ENCODE assay signal across 8 cellular contexts in the genomic region with DNA sequence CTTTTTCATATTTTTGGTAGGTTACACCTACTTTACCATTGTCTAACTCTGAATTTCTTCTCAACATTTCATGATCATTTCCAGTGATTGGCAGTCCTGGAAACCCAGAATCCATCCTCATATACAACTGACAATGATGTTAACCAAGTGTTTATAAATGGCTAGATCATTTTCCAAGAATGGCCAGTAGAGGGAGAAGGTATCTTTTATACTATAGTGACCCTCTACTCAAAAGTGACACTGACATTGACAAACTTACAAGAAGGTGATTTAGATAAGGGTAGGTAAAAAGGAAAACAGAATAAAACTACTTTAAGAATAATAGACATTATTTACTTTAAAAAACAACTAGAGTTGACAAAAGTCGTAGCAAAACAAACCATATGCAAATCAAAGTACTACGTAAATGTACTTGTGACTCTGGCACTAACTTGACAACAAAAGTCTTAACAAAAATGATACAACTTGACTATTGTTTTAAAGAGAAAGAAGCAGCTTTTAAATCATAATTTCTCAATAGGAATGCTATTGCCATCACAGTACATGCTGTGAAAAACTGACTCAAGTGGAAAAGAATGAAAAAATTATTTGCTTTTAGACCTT.
DNase-seq lines count a peak whose midpoint lies in the region; ATAC-seq and TF ChIP-seq lines count a peak whose summit lies in the region.

No MANE protein-coding gene starts in this region.

- H3K4me3 ChIP-seq in DND-41 (ENCODE audit: low read depth in 1 of 2, low read length in 2 of 2) (no peak overlapping the region), liver (ENCODE audit: low read depth in 1 of 3, low read length in 3 of 3) (no peak overlapping the region)

- TF ChIP-seq CTCF in DND-41 (IDR thresholded peaks at IDR 0.05; ENCODE audit: borderline replicate concordance, extremely low read depth, low read length, poor library complexity, severe bottlenecking) (peak; percentile 64), VCaP (conservative IDR thresholded peaks at IDR 0.05) (peak; percentile 73), liver (IDR thresholded peaks at IDR 0.05; ENCODE audit: low read depth, low read length, missing input control) (peak; percentile 42)

- no peaks in the 10 kb centered on the region for H3K27me3 ChIP-seq in DND-41 (ENCODE audit: insufficient read depth, low read length, poor library complexity)
- no peaks in the 10 kb centered on the region for H3K27me3 ChIP-seq in liver (ENCODE audit: control insufficient read depth in 4 of 4, insufficient read depth in 4 of 4, low read length in 3 of 4)

- no peaks in the 10 kb centered on the region for H4K20me1 ChIP-seq in DND-41 (ENCODE audit: insufficient read depth, low read length)

- H3K4me2 ChIP-seq in DND-41 (ENCODE audit: insufficient read depth, low read length): no peak overlapping the region

- in situ Hi-C loops in G401 (cut with HindIII; ENCODE audit: low sequenced_read_pairs): no loop called here

- H3K36me3 ChIP-seq in DND-41 (ENCODE audit: insufficient read depth, low read length) (no peaks in the 10 kb centered on the region), liver (ENCODE audit: control insufficient read depth in 4 of 4, insufficient read depth in 3 of 4, low read depth in 1 of 4, low read length in 3 of 4) (peaks cover 2 to 29% (median 9%) of the 10 kb centered on the region in 4 donors)

- no peaks in the 10 kb centered on the region for H3K4me1 ChIP-seq in DND-41 (ENCODE audit: insufficient read depth, low read length)
- peaks cover 0 to 9% (median 1%) of the 10 kb centered on the region in 4 donors for H3K4me1 ChIP-seq in liver (ENCODE audit: control insufficient read depth in 4 of 4, insufficient read depth in 4 of 4, low read length in 3 of 4)

- H2AFZ ChIP-seq in DND-41 (ENCODE audit: low read depth, low read length): no peak overlapping the region

- H3K27ac ChIP-seq in DND-41 (ENCODE audit: low read length) (no peak overlapping the region), VCaP (no peak overlapping the region), liver (ENCODE audit: low read depth in 1 of 2, low read length in 2 of 2) (no peak overlapping the region)

- WGBS in liver: 37% methylated on average over 2 of the region's 2 CpGs

- DNase-seq in DND-41 (no peak), G401 (ENCODE audit: low spot score) (no peak), C1 segment of cervical spinal cord (lab: John Stamatoyannopoulos, UW) (no peak), islet precursor cell (no peak)

- H3K9me3 ChIP-seq in DND-41 (ENCODE audit: insufficient read depth, low read length, severe bottlenecking) (no peaks in the 10 kb centered on the region), liver (ENCODE audit: control insufficient read depth in 4 of 4, low read length in 3 of 4) (no peaks in the 10 kb centered on the region)

- no peaks in the 10 kb centered on the region for H3K79me2 ChIP-seq in DND-41 (ENCODE audit: insufficient read depth, low read length)

- ATAC-seq in DND-41 (ENCODE audit: insufficient read depth, low read depth) (peak; percentile 54; the same call in 1 of the 3 replicates), HG03060 (IDR thresholded peaks at IDR 0.05; ENCODE audit: low read depth, unreplicated experiment) (peak; percentile 56), HG03045 (IDR thresholded peaks at IDR 0.05; ENCODE audit: unreplicated experiment) (no peak)

- peak; percentile 70 to 74 for TF ChIP-seq RAD21 in liver (IDR thresholded peaks at IDR 0.05)

- H3K9ac ChIP-seq in DND-41 (ENCODE audit: low read depth, low read length): no peak overlapping the region
- no peak overlapping the region for H3K9ac ChIP-seq in liver (ENCODE audit: low read depth in 1 of 2, low read length in 2 of 2)

TF ChIP-seq in liver, 16 proteins besides CTCF, POLR2A, EP300 and RAD21:
- peak in 1 of 2 donors; percentile 5 for TF ChIP-seq RXRA (IDR thresholded peaks at IDR 0.05)
- no peak for TF ChIP-seq YY1 (IDR thresholded peaks at IDR 0.05)
